ENCODE assay signal across 1 cellular context in genomic region chr3:52839892-52840545, GRCh38.
TF ChIP-seq lines count a peak whose summit lies in the region.

No MANE protein-coding gene starts in this region.

TF ChIP-seq in K562, 482 proteins besides CTCF, POLR2A, EP300 and RAD21:
- TF ChIP-seq ARHGAP35 (IDR thresholded peaks at IDR 0.05; ENCODE audit: partially characterized antibody), result no peak
- TF ChIP-seq ZNF311 (CRISPR knock-in tag; IDR thresholded peaks at IDR 0.05), result no peak
- TF ChIP-seq ZBTB33 (CRISPR knock-in tag; IDR thresholded peaks at IDR 0.05), result 0 out of 2 replicates have a peak, but pooled peaks have one; percentile 28
- TF ChIP-seq SMARCA5 (IDR thresholded peaks at IDR 0.05), result no peak
